In the genomic region with DNA sequence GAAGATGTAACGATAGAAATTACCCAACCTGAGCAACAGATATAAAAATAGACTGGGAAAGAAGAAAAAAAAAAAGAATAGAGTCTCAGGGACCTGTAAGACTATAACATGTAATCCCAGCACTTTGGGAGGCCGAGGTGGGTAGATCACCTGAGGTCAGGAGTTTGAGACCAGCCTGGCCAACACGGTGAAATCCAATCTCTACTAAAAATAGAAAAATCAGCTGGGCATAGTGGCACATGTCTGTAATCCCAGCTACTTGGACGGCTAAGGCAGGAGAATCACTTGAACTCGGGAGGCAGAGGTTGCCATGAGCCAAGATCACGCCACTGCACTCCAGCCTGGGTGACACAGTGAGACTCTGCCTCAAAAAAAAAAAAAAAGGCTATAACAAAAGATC, we compare ENCODE assay signal across 7 cellular contexts. TPM values are rescaled to one million over a fixed set of nuclear protein-coding genes. Genes with fewer than 3 reads are reported as not detected.
A peak's percentile ranks its signal among the peaks of the same experiment; 100 is the strongest.
DNase-seq lines count a peak whose midpoint lies in the region; ATAC-seq and TF ChIP-seq lines count a peak whose summit lies in the region.
"Not testable (repeated sequence)": the region's sequence is repeated elsewhere in the genome, so short reads cannot be mapped to it uniquely, and the experiment has no call there.
"Had no signal": no experiment of that assay in that cellular context is flagged by ENCODE, and none has a peak within 500 bp of the region (broad histone marks: within the 10 kb centered on the region; RNA-seq: fewer than 3 reads in every experiment).

No MANE protein-coding gene starts in this region.

- ATAC-seq in RWPE2 (ENCODE audit: low read depth); thoracic aorta (ENCODE audit: insufficient number of reproducible peaks, low FRiP score, low read depth): not testable (repeated sequence)
- ATAC-seq in Right ventricle myocardium inferior (peak; percentile 61), heart right ventricle (peak in 4 of 8 donors; percentile 49 to 62 (median 58)), psoas muscle (peak; percentile 54 to 85 (median 77))

- WGBS in heart right ventricle, 2 donors: 51 to 63% methylated on average over 6 of the region's 6 CpGs
- 28 to 43% (median 28%) methylated on average over 6 of the region's 6 CpGs for whole genome bisulfite sequencing in psoas muscle, 3 donors

- DNase-seq in RWPE2 (ENCODE audit: low spot score); Right ventricle myocardium inferior (ENCODE audit: missing footprints); heart right ventricle; right atrium auricular region (ENCODE audit: low spot score); thoracic aorta (ENCODE audit: low spot score): not testable (repeated sequence)
- DNase-seq in psoas muscle: peak in 1 of 2 donors; percentile 63

- H3K9me3 ChIP-seq in RWPE2 (ENCODE audit: severe bottlenecking); heart right ventricle; right atrium auricular region; psoas muscle; thoracic aorta: not testable (repeated sequence)

- not testable (repeated sequence) for H3K4me3 ChIP-seq in RWPE2 (ENCODE audit: severe bottlenecking); heart right ventricle; right atrium auricular region; psoas muscle; thoracic aorta

- H3K27me3 ChIP-seq in RWPE2 (ENCODE audit: insufficient read depth, poor library complexity, severe bottlenecking); heart right ventricle; right atrium auricular region; psoas muscle (ENCODE audit: insufficient read depth in 3 of 3, low read length in 2 of 3); thoracic aorta (replicated peaks; ENCODE audit: insufficient read depth): not testable (repeated sequence)

- peaks cover 54% of the 10 kb centered on the region for H3K36me3 ChIP-seq in RWPE2 (ENCODE audit: low read depth)
- not testable (repeated sequence) for H3K36me3 ChIP-seq in heart right ventricle; right atrium auricular region; psoas muscle (ENCODE audit: insufficient read depth in 1 of 2, low read depth in 1 of 2); thoracic aorta

- H3K27ac ChIP-seq in RWPE2 (ENCODE audit: poor library complexity, severe bottlenecking) (peak overlapping the region; percentile 96), heart right ventricle (peak overlapping the region; percentile 14 to 88 (median 60)), right atrium auricular region (peak overlapping the region; percentile 59 to 75), psoas muscle (peak overlapping the region; percentile 65), thoracic aorta (peak overlapping the region; percentile 49 to 92)

- H3K4me1 ChIP-seq in RWPE2 (ENCODE audit: insufficient read depth, poor library complexity, severe bottlenecking): peaks cover 54% of the 10 kb centered on the region
- peaks cover 0 to 66% (median 32%) of the 10 kb centered on the region in 9 donors for H3K4me1 ChIP-seq in heart right ventricle
- peaks cover 0 to 22% of the 10 kb centered on the region in 2 donors for H3K4me1 ChIP-seq in right atrium auricular region
- peaks cover 24% of the 10 kb centered on the region for H3K4me1 ChIP-seq in psoas muscle
- peaks cover 10 to 59% of the 10 kb centered on the region in 2 donors for H3K4me1 ChIP-seq in thoracic aorta (ENCODE audit: control insufficient read depth in 1 of 2, low read depth in 2 of 2)

- intact Hi-C loops in Right ventricle myocardium inferior (cut with DNase I) (loop anchor here (5.0 kb wide), 1 partner anchor 64 kb away; no protein-coding TSS in a partner anchor), heart right ventricle (cut with DNase I) (loop anchor here in 2 of 10 donors (10.0 kb wide), 2 partner anchors 57 to 107 kb away; no protein-coding TSS in a partner anchor)
- intact Hi-C loops in psoas muscle (cut with DNase I): not testable (repeated sequence)

- not testable (repeated sequence) for TF ChIP-seq CTCF in RWPE2 (IDR thresholded peaks at IDR 0.05; ENCODE audit: poor library complexity, severe bottlenecking); heart right ventricle (IDR thresholded peaks at IDR 0.05); right atrium auricular region (IDR thresholded peaks at IDR 0.05); psoas muscle (IDR thresholded peaks at IDR 0.05); thoracic aorta (IDR thresholded peaks at IDR 0.05)

RNA-seq across cellular contexts. Expression of a gene that starts 12.9 kb away (rescaled TPM):
- total RNA-seq in Right ventricle myocardium inferior (73.1 TPM), heart right ventricle (100 to 1,000 TPM in 8 of 10 donors, 10 to 100 TPM in 2; 72.3 to 212 (median 170) TPM), right atrium auricular region (10 to 100 TPM; 41.2 to 85.3 TPM), psoas muscle (1 to 10 TPM; 1.8 to 3.1 (median 2.5) TPM), thoracic aorta (100 to 1,000 TPM in 1 of 2 donors, 10 to 100 TPM in 1; 71.2 to 150 TPM)
- polyA plus RNA-seq in heart right ventricle (10 to 100 TPM; 20.8 to 29.4 TPM), psoas muscle (1 to 10 TPM in 1 of 3 donors, under 1 TPM in 2; 0.21 to 1.3 (median 0.39) TPM)
- total RNA-seq: CD4-positive, alpha-beta memory T cell had no signal
- polyA plus RNA-seq: CD4-positive, alpha-beta memory T cell had no signal

Comparison
In these comparisons a context has a peak if more than half of its experiments do, and no peak if none do; other contexts are left out.
1. RNA of a gene that starts 12.9 kb away (total RNA-seq): 72.3 to 212 TPM in heart right ventricle, 71.2 to 150 TPM in thoracic aorta, 41.2 to 85.3 TPM in right atrium auricular region and 73.1 TPM in Right ventricle myocardium inferior (single experiment); 1.8 to 3.1 TPM in psoas muscle; every median in the first group is over 10 times any median in the second.
2. Peak in every context shown above with its lines, with median percentiles within 50 percentile points of each other: H3K27ac ChIP-seq.